ENCODE assay signal across 8 cellular contexts in the genomic region with DNA sequence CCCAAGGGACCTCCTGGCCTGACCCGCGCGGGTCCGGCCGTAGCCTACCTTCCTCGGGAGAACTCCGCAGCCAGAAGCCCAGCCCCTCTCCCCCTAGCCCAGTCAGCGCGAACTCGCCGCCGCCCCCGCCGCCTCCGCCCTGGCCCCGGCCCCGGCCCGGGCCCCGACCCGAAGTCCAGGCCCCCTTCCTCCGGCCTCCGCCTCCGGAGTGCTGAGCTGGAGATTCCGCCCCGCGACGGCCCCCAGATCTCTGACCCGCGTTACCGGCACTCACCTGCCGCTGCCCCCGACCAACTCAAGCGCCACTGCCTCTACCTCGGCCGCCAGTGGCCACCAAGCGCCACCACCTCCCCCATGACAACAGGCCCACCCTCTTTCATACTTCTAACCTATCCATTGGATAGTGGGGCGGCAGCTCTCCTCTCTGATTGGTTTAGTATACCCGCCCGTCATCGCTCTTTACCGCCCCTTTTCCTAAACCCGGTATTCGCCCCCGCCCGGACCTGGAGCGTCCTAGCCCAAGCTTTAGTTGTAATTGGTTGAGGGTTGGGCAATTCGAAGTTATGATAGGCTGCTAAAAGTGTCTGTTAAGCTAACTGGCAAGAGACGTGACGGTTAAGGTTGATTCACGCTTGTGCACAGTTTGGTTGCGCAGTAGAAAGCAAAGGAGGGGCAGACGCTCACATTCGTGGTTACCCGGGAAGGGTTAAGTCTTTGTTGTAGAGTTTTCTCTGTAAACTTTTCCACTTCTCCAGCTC. TPM values are rescaled to one million over a fixed set of nuclear protein-coding genes. Genes with fewer than 3 reads are reported as not detected.
DNase-seq lines count a peak whose midpoint lies in the region; ATAC-seq and TF ChIP-seq lines count a peak whose summit lies in the region.

A gene (minus strand): TSS at position 328 of the 758 bp plus-strand sequence. CDS start 102,795 bp downstream, outside the sequence.

- no peaks in the 10 kb centered on the region for H3K36me3 ChIP-seq in prostate gland
- no peaks in the 10 kb centered on the region for H3K36me3 ChIP-seq in urinary bladder (ENCODE audit: insufficient read depth)

- under 1% methylated on average over 42 of the region's 54 CpGs for WGBS in prostate gland
- WGBS in urinary bladder = under 1% methylated on average over 54 of the region's 54 CpGs

- peak within 1 kb of the TSS; percentile 68 for H3K27ac ChIP-seq in angular gyrus (ENCODE audit: low read depth, low read length)
- peak within 1 kb of the TSS; percentile 93 to 96 for H3K27ac ChIP-seq in prostate gland
- H3K27ac ChIP-seq in urinary bladder (ENCODE audit: low read depth) = peak within 1 kb of the TSS; percentile 83

- peak in 3 of 4 experiments; percentile 2 to 61 (median 40) for TF ChIP-seq CTCF in prostate gland (IDR thresholded peaks at IDR 0.05)

- intact Hi-C loops in left ventricle myocardium superior (cut with micrococcal nuclease) (no loop called here), prostate gland (cut with DNase I) (no loop called here)

- peak within 1 kb of the TSS; percentile 83 to 97 for H3K4me3 ChIP-seq in prostate gland
- peak within 1 kb of the TSS; percentile 89 for H3K4me3 ChIP-seq in urinary bladder (ENCODE audit: low read depth, low read length)

- peak; percentile 98 to 99 for DNase-seq in NCI-H187 (lab: John Stamatoyannopoulos, UW)
- peak; percentile 79 to 100 (median 95) for DNase-seq in T-helper 2 cell
- DNase-seq in left ventricle myocardium superior = peak; percentile 96
- peak; percentile 99 for DNase-seq in prostate gland (ENCODE audit: low spot score)

- ATAC-seq in GM18498 (IDR thresholded peaks at IDR 0.05; ENCODE audit: unreplicated experiment) = peak; percentile 93
- peak; percentile 92 for ATAC-seq in HG02938 (IDR thresholded peaks at IDR 0.05; ENCODE audit: unreplicated experiment)
- peak; percentile 97 for ATAC-seq in left ventricle myocardium superior

- TF ChIP-seq POLR2A in prostate gland (IDR thresholded peaks at IDR 0.05) = peak; percentile 88

- no peaks in the 10 kb centered on the region for H3K9me3 ChIP-seq in prostate gland

- H3K4me1 ChIP-seq in prostate gland (replicated peaks) (peaks cover 11% of the 10 kb centered on the region), urinary bladder (ENCODE audit: insufficient read depth) (no peaks in the 10 kb centered on the region)

- H3K27me3 ChIP-seq in prostate gland (replicated peaks; ENCODE audit: insufficient read depth) = no peaks in the 10 kb centered on the region

RNA-seq across cellular contexts. Expression of the gene that starts here (rescaled TPM):
- total RNA-seq in left ventricle myocardium superior = 41.9 TPM
- 10 to 100 TPM; 38.4 to 57.8 TPM for total RNA-seq in prostate gland
- total RNA-seq in urinary bladder = 57.9 TPM
- 52.3 TPM for polyA plus RNA-seq in urinary bladder

Comparison
In these comparisons a context has a peak if more than half of its experiments do, and no peak if none do; other contexts are left out.
1. Peak in every context shown above with its lines: DNase-seq, ATAC-seq, H3K4me3 ChIP-seq and H3K27ac ChIP-seq.